9 cellular contexts compared by ENCODE assay signal in the genomic region with DNA sequence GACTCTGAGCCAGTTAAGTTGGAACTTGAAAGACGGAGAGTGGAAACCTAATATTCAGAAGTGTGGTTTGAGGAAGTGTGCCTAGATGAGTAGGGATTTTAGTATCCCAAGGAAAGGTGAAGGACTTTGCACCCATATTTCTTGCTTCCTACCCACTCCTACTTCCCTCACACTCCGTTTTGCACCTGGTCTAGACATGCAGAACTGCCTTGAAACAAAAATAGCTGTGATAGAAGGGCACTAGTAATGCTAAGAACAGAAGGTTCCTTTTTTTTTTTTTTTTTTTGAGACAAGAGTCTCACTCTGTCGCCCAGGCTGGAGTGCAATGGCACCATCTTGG. TPM values are rescaled to one million over a fixed set of nuclear protein-coding genes. Genes with fewer than 3 reads are reported as not detected.
DNase-seq lines count a peak whose midpoint lies in the region; ATAC-seq and TF ChIP-seq lines count a peak whose summit lies in the region.
"Had no signal": no experiment of that assay in that cellular context is flagged by ENCODE, and none has a peak within 500 bp of the region (broad histone marks: within the 10 kb centered on the region; RNA-seq: fewer than 3 reads in every experiment).

No MANE protein-coding gene starts in this region.

- H3K9me3 ChIP-seq in SK-N-SH, result no peaks in the 10 kb centered on the region
- H3K9me3 ChIP-seq in iPS-18c (ENCODE audit: control insufficient read depth, insufficient read depth, low read length), result no peaks in the 10 kb centered on the region
- no peaks in the 10 kb centered on the region for H3K9me3 ChIP-seq in stomach

- ATAC-seq in SK-N-SH treated with all-trans-retinoic acid at 6 μM for 48 hours, result no peak
- no peak for ATAC-seq in esophagus mucosa
- ATAC-seq in GM21529 (IDR thresholded peaks at IDR 0.05; ENCODE audit: unreplicated experiment), result no peak

- peak overlapping the region; percentile 92 for H3K9ac ChIP-seq in SK-N-SH

- no peaks in the 10 kb centered on the region for H3K9me2 ChIP-seq in SK-N-SH

- H2AFZ ChIP-seq in SK-N-SH (ENCODE audit: low read depth), result peak overlapping the region; percentile 81

- H3K36me3 ChIP-seq in SK-N-SH (replicated peaks in 1 of 2; ENCODE audit: control insufficient read depth in 1 of 2, insufficient read depth in 2 of 2, low read length in 1 of 2) (peaks cover 19 to 27% of the 10 kb centered on the region in 2 experiments), stomach (peaks cover 1 to 10% (median 5%) of the 10 kb centered on the region in 4 donors)

- peaks cover 33% of the 10 kb centered on the region for H4K20me1 ChIP-seq in SK-N-SH (ENCODE audit: insufficient read depth)

- intact Hi-C loops in stomach (cut with DNase I; ENCODE audit: low total_unique reads), result no loop called here

- peaks cover 43% of the 10 kb centered on the region for H3K79me2 ChIP-seq in SK-N-SH (ENCODE audit: insufficient read depth)

- CTCF ChIA-PET in SK-N-SH (lab: Yijun Ruan, JAX), result interaction anchor here (0.8 to 5.5 kb wide), 12 partner anchors 12 to 152 kb away, joined by 3 to 52 read pairs (median 6); a partner anchor contains a TSS

- H3K4me3 ChIP-seq in SK-N-SH (ENCODE audit: low read depth in 2 of 2, low read length in 1 of 2) (peak overlapping the region; percentile 83 to 96), WI38 (ENCODE audit: low read depth, low read length) (peak overlapping the region; percentile 81), iPS-18c (ENCODE audit: insufficient read depth, low read depth, low read length) (peak overlapping the region; percentile 99), stomach (peak overlapping the region; percentile 84 to 100 (median 96))

- no peak for TF ChIP-seq RAD21 in SK-N-SH (IDR thresholded peaks at IDR 0.05; ENCODE audit: low read length)

- peaks cover 7 to 14% of the 10 kb centered on the region in 2 experiments; a peak in 3 of 4 replicates for H3K4me1 ChIP-seq in SK-N-SH (ENCODE audit: control insufficient read depth in 1 of 2, insufficient read depth in 2 of 2, low read depth in 1 of 2, low read length in 1 of 2)
- peaks cover 7 to 35% (median 20%) of the 10 kb centered on the region in 4 donors for H3K4me1 ChIP-seq in stomach

- TF ChIP-seq CTCF in SK-N-SH (IDR thresholded peaks at IDR 0.05) (no peak), WI38 (IDR thresholded peaks at IDR 0.05; ENCODE audit: low read depth, low read length) (no peak), stomach (IDR thresholded peaks at IDR 0.05) (no peak)

- no peaks in the 10 kb centered on the region; the same call in 1 of the 2 replicates for H3K27me3 ChIP-seq in SK-N-SH (ENCODE audit: insufficient read depth)
- no peaks in the 10 kb centered on the region for H3K27me3 ChIP-seq in stomach

- no peak for TF ChIP-seq POLR2A in stomach (IDR thresholded peaks at IDR 0.05)

- POLR2A ChIA-PET in SK-N-SH (lab: Yijun Ruan, JAX), result interaction anchor here (1.1 to 1.4 kb wide), 3 partner anchors 67 to 173 kb away, joined by 4 to 5 read pairs (median 4); a partner anchor contains a TSS

- peaks cover 11% of the 10 kb centered on the region for H3F3A ChIP-seq in SK-N-SH (replicated peaks; ENCODE audit: insufficient read depth)

- peak overlapping the region; percentile 70 for H3K4me2 ChIP-seq in SK-N-SH

- DNase-seq in SK-N-SH (no peak), stomach (no peak)
- no peak for DNase-seq in stimulated activated CD4-positive, alpha-beta T cell treated with anti-CD3 and anti-CD28 coated beads, Interleukin-1b, Interleukin-23, amount 100 ng/mL, for 48 hours

- H3K27ac ChIP-seq in SK-N-SH (ENCODE audit: low read depth in 2 of 2, low read length in 1 of 2) (peak overlapping the region; percentile 50 to 87), stomach (peak overlapping the region in 1 of 5 donors; percentile 92)

- TF ChIP-seq EP300 in SK-N-SH (IDR thresholded peaks at IDR 0.05; ENCODE audit: borderline replicate concordance in 1 of 2, low read depth in 1 of 2, low read length in 1 of 2) (no peak), stomach (IDR thresholded peaks at IDR 0.05) (no peak)

- WGBS in SK-N-SH (ENCODE audit: low lambda C conversion rate), result 68% methylated on average over 3 of the region's 3 CpGs
- 15 to 42% (median 24%) methylated on average over 3 of the region's 3 CpGs for WGBS in stomach, 5 donors

TF ChIP-seq in SK-N-SH, 30 proteins besides CTCF, POLR2A, EP300 and RAD21 (continues in another document):
- TF ChIP-seq NRF1 (IDR thresholded peaks at IDR 0.05; ENCODE audit: low read depth, low read length) (no peak), YY1 (IDR thresholded peaks at IDR 0.05; ENCODE audit: low read depth) (no peak), FOXM1 (IDR thresholded peaks at IDR 0.05; ENCODE audit: low read depth) (no peak), MXI1 (IDR thresholded peaks at IDR 0.05; ENCODE audit: low read depth, low read length) (no peak), GATA2 (CRISPR knock-in tag; IDR thresholded peaks at IDR 0.05) (no peak), NFIC (IDR thresholded peaks at IDR 0.05; ENCODE audit: borderline replicate concordance) (no peak), POLR2AphosphoS5 (IDR thresholded peaks at IDR 0.05; ENCODE audit: low read depth, low read length) (no peak), TCF12 (IDR thresholded peaks at IDR 0.05) (no peak), RFX5 (IDR thresholded peaks at IDR 0.05; ENCODE audit: low read length) (no peak)
- TF ChIP-seq, protein P1, sequence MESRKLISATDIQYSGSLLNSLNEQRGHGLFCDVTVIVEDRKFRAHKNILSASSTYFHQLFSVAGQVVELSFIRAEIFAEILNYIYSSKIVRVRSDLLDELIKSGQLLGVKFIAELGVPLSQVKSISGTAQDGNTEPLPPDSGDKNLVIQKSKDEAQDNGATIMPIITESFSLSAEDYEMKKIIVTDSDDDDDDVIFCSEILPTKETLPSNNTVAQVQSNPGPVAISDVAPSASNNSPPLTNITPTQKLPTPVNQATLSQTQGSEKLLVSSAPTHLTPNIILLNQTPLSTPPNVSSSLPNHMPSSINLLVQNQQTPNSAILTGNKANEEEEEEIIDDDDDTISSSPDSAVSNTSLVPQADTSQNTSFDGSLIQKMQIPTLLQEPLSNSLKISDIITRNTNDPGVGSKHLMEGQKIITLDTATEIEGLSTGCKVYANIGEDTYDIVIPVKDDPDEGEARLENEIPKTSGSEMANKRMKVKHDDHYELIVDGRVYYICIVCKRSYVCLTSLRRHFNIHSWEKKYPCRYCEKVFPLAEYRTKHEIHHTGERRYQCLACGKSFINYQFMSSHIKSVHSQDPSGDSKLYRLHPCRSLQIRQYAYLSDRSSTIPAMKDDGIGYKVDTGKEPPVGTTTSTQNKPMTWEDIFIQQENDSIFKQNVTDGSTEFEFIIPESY (IDR thresholded peaks at IDR 0.05; ENCODE audit: borderline replicate concordance, low read depth), result no peak

TF ChIP-seq in SK-N-SH treated with all-trans-retinoic acid at 6 μM for 48 hours, 23 proteins besides CTCF, POLR2A, EP300 and RAD21:
- no peak for TF ChIP-seq BACH2 (CRISPR knock-in tag; IDR thresholded peaks at IDR 0.05; ENCODE audit: borderline replicate concordance)
- TF ChIP-seq TCF4 (CRISPR knock-in tag; IDR thresholded peaks at IDR 0.05; ENCODE audit: borderline replicate concordance), result no peak
- no peak for TF ChIP-seq ZFP3 (CRISPR knock-in tag; IDR thresholded peaks at IDR 0.05)
- TF ChIP-seq RARB (CRISPR knock-in tag; IDR thresholded peaks at IDR 0.05), result no peak
- no peak for TF ChIP-seq OSR1 (CRISPR knock-in tag; IDR thresholded peaks at IDR 0.05)
- TF ChIP-seq ISL1 (CRISPR knock-in tag; IDR thresholded peaks at IDR 0.05), result no peak
- TF ChIP-seq ARNTL (CRISPR knock-in tag; IDR thresholded peaks at IDR 0.05; ENCODE audit: borderline replicate concordance, low read depth), result no peak
- TF ChIP-seq PPARA (CRISPR knock-in tag; IDR thresholded peaks at IDR 0.05; ENCODE audit: borderline replicate concordance), result no peak
- TF ChIP-seq ZNF565 (CRISPR knock-in tag; conservative IDR thresholded peaks at IDR 0.05; ENCODE audit: low read depth), result no peak
- TF ChIP-seq, protein P2, sequence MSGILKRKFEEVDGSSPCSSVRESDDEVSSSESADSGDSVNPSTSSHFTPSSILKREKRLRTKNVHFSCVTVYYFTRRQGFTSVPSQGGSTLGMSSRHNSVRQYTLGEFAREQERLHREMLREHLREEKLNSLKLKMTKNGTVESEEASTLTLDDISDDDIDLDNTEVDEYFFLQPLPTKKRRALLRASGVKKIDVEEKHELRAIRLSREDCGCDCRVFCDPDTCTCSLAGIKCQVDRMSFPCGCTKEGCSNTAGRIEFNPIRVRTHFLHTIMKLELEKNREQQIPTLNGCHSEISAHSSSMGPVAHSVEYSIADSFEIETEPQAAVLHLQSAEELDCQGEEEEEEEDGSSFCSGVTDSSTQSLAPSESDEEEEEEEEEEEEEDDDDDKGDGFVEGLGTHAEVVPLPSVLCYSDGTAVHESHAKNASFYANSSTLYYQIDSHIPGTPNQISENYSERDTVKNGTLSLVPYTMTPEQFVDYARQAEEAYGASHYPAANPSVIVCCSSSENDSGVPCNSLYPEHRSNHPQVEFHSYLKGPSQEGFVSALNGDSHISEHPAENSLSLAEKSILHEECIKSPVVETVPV (CRISPR knock-in tag; IDR thresholded peaks at IDR 0.05), result no peak
- no peak for TF ChIP-seq ESRRG (CRISPR knock-in tag; IDR thresholded peaks at IDR 0.05)
- no peak for TF ChIP-seq ZFP30 (CRISPR knock-in tag; IDR thresholded peaks at IDR 0.05)
TF ChIP-seq in SK-N-SH treated with all-trans-retinoic acid at 6 μM for 48 hours: peak in this region for 0.

RNA-seq across cellular contexts. Expression of a gene that starts 0.7 kb away (rescaled TPM):
- 204 and 261 TPM in 2 replicates for polyA plus RNA-seq in SK-N-SH (2012; rRNA removed)
- polyA plus RNA-seq in SK-N-SH (2012; cell fraction: cytosol; rRNA removed), result 191 and 203 TPM in 2 replicates
- 152 and 174 TPM in 2 replicates for polyA plus RNA-seq in SK-N-SH (2012; cell fraction: nucleus; rRNA removed)
- total RNA-seq in stomach, result 10 to 100 TPM; 35.0 to 54.5 (median 42.4) TPM
- polyA plus RNA-seq in stomach, result 10 to 100 TPM; 34.7 to 56.5 (median 42.6) TPM
- total RNA-seq in esophagus mucosa, result 144 TPM

RNA-seq across cellular contexts. Expression of a gene that starts 13.5 kb away (rescaled TPM):
- polyA plus RNA-seq in SK-N-SH (2012; rRNA removed) (0.11 and 0.18 TPM in 2 replicates), stomach (under 1 TPM in 1 of 3 donors, not detected in 2; 0.68 TPM)
- 0.08 and 0.23 TPM in 2 replicates for polyA plus RNA-seq in SK-N-SH (2012; cell fraction: cytosol; rRNA removed)
- 0.33 and 0.54 TPM in 2 replicates for polyA plus RNA-seq in SK-N-SH (2012; cell fraction: nucleus; rRNA removed)
- total RNA-seq in stomach (10 to 100 TPM in 1 of 5 donors, 1 to 10 TPM in 1, not detected in 3; 3.1 to 21.7 TPM), esophagus mucosa (0.48 TPM)

RNA-seq across cellular contexts. Expression of a gene that starts 20.1 kb away (rescaled TPM):
- not detected in 2 replicates for polyA plus RNA-seq in SK-N-SH (2012; rRNA removed)
- not detected in 2 replicates for polyA plus RNA-seq in SK-N-SH (2012; cell fraction: cytosol; rRNA removed)
- not detected in 2 replicates for polyA plus RNA-seq in SK-N-SH (2012; cell fraction: nucleus; rRNA removed)
- total RNA-seq in stomach, result not detected
- polyA plus RNA-seq in stomach, result not detected
- total RNA-seq in esophagus mucosa, result not detected
- polyA plus RNA-seq: adipose tissue had no signal

RNA-seq across cellular contexts. Expression of a gene that starts 32.7 kb away (rescaled TPM):
- 23.7 and 28.5 TPM in 2 replicates for polyA plus RNA-seq in SK-N-SH (2012; rRNA removed)
- 12.1 and 14.1 TPM in 2 replicates for polyA plus RNA-seq in SK-N-SH (2012; cell fraction: cytosol; rRNA removed)
- 144 and 155 TPM in 2 replicates for polyA plus RNA-seq in SK-N-SH (2012; cell fraction: nucleus; rRNA removed)
- total RNA-seq in stomach, result 10 to 100 TPM in 3 of 5 donors, 1 to 10 TPM in 2; 7.6 to 53.6 (median 16.0) TPM
- polyA plus RNA-seq in stomach, result 10 to 100 TPM; 32.7 to 63.6 (median 47.7) TPM
- total RNA-seq in esophagus mucosa, result 13.1 TPM

RNA-seq across cellular contexts. Expression of a gene that starts 41.2 kb away (rescaled TPM):
- polyA plus RNA-seq in SK-N-SH (2012; rRNA removed) (0.20 and 0.24 TPM in 2 replicates), stomach (under 1 TPM; 0.08 to 0.31 (median 0.19) TPM)
- 0.17 TPM in 2 replicates for polyA plus RNA-seq in SK-N-SH (2012; cell fraction: cytosol; rRNA removed)
- polyA plus RNA-seq in SK-N-SH (2012; cell fraction: nucleus; rRNA removed), result 0.99 and 1.4 TPM in 2 replicates
- total RNA-seq in stomach (under 1 TPM in 1 of 5 donors, not detected in 4; 0.18 TPM), esophagus mucosa (0.28 TPM)
